17 cellular contexts compared by ENCODE assay signal in the genomic region with DNA sequence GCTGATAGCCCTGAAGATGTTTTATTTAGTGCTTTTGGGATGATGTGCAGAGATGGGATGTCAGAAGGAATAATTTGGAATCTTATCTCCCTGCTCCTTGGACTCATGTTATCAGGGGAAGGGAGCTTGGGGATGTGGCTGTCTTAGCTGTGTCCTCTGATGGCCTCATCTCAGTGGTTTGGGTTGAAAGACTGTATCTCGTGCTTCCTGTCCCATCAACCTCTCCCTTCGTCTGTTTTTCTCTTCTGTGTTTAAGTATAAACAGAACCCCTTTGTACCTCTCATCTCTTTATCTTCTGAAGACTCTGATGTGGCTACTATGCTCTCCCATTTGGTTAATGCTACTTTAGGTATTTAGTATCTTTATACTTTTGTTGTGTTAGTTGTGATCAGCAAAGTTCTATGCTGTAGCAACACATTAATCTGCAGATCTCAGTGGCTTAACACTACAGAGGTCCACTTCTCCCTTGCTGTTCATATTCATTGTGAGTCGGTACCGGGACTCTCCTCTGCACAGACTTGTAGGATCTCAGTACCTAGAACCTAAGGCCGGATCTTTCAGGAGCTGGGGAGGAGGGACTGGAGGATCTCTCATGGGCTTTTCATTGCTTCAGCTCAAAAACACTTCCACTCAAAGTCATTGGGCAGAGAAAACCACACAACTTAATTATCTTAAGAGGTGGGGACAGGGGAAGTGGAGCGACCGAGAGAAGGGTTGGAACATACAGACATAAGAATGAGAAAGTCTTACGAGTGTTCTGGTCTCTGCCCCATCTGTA. TPM values are rescaled to one million over a fixed set of nuclear protein-coding genes. Genes with fewer than 3 reads are reported as not detected.
A peak's percentile ranks its signal among the peaks of the same experiment; 100 is the strongest.
DNase-seq lines count a peak whose midpoint lies in the region; FAIRE-seq and TF ChIP-seq lines count a peak whose summit lies in the region.
"Had no signal": no experiment of that assay in that cellular context is flagged by ENCODE, and none has a peak within 500 bp of the region (broad histone marks: within the 10 kb centered on the region; RNA-seq: fewer than 3 reads in every experiment).

No MANE protein-coding gene starts in this region.

- H3K4me3 ChIP-seq in spleen = no peak overlapping the region
- no peak overlapping the region for H3K4me3 ChIP-seq in Peyer's patch
- H3K4me3 ChIP-seq in kidney (ENCODE audit: low read length in 2 of 2) = no peak overlapping the region
- H3K4me3 ChIP-seq: ascending aorta, dorsolateral prefrontal cortex, prostate gland, SJSA1 had no signal

- peak overlapping the region; percentile 85 for H3K4me3 Mint-ChIP-seq in T-helper 2 cell treated with Interferon-gamma antibody and Interleukin-4, amounts not matched to agents 5 μg/mL and 100 μg/mL, for 36 hours
- H3K4me3 Mint-ChIP-seq: B cell had no signal

- H3K27me3 Mint-ChIP-seq in T-helper 2 cell treated with Interferon-gamma antibody and Interleukin-4, amounts not matched to agents 5 μg/mL and 100 μg/mL, for 36 hours (ENCODE audit: low read depth) = no peaks in the 10 kb centered on the region
- H3K27me3 Mint-ChIP-seq: B cell had no signal

- WGBS in spleen, 5 donors = 59 to 67% (median 61%) methylated on average over 8 of the region's 8 CpGs

- H3K27ac ChIP-seq in spleen = peak overlapping the region in 4 of 8 donors; percentile 6 to 41 (median 39)
- peak overlapping the region in 1 of 4 donors; percentile 28 for H3K27ac ChIP-seq in Peyer's patch
- no peak overlapping the region for H3K27ac ChIP-seq in kidney (ENCODE audit: low read depth in 2 of 2, low read length in 2 of 2)
- H3K27ac ChIP-seq: ascending aorta, dorsolateral prefrontal cortex, prostate gland, SJSA1 had no signal

- H3K9ac ChIP-seq in kidney (ENCODE audit: low read length in 2 of 2) = no peak overlapping the region

- TF ChIP-seq POLR2A in spleen (IDR thresholded peaks at IDR 0.05) (no peak), Peyer's patch (IDR thresholded peaks at IDR 0.05) (no peak)

- H3K9me3 ChIP-seq in spleen (no peaks in the 10 kb centered on the region), Peyer's patch (no peaks in the 10 kb centered on the region), kidney (ENCODE audit: control insufficient read depth in 1 of 2, low read length in 2 of 2) (no peaks in the 10 kb centered on the region)
- H3K9me3 ChIP-seq: ascending aorta, prostate gland, SJSA1 had no signal

- H3K27me3 ChIP-seq in spleen (replicated peaks in 1 of 7) (no peaks in the 10 kb centered on the region), Peyer's patch (no peaks in the 10 kb centered on the region)
- H3K27me3 ChIP-seq: ascending aorta, dorsolateral prefrontal cortex, SJSA1 had no signal

- DNase-seq in stimulated activated CD4-positive, alpha-beta T cell treated with anti-CD3 and anti-CD28 coated beads, Interleukin-15, amount 100 ng/mL, for 24 hours = peak; percentile 28
- DNase-seq in stimulated activated CD4-positive, alpha-beta T cell treated with anti-CD3 and anti-CD28 coated beads, Interleukin-2, amount 100 ng/mL, for 24 hours = no peak
- peak; percentile 40 for DNase-seq in T-helper 2 cell treated with Interferon-gamma antibody and Interleukin-4, amounts not matched to agents 5 μg/mL and 100 μg/mL, for 36 hours (ENCODE audit: low spot score)
- DNase-seq in effector CD4-positive, alpha-beta T cell = peak; percentile 17
- DNase-seq in spleen (no peak), Peyer's patch (no peak), NCI-H345 (lab: John Stamatoyannopoulos, UW) (no peak), kidney (no peak)
- DNase-seq: dorsolateral prefrontal cortex; midbrain; NCI-H1930; stimulated activated CD4-positive, alpha-beta T cell treated with anti-CD3 and anti-CD28 coated beads, Interleukin-1b, Interleukin-23, amount 100 ng/mL, for 48 hours had no signal

- H3K36me3 Mint-ChIP-seq in T-helper 2 cell treated with Interferon-gamma antibody and Interleukin-4, amounts not matched to agents 5 μg/mL and 100 μg/mL, for 36 hours (ENCODE audit: low read depth) = peaks cover 53% of the 10 kb centered on the region

- intact Hi-C loops in spleen (cut with DNase I; ENCODE audit: low total_unique reads) (no loop called here), kidney (cut with DNase I) (no loop called here)

- TF ChIP-seq CTCF in spleen (IDR thresholded peaks at IDR 0.05 in 8 of 11, conservative IDR thresholded peaks at IDR 0.05 in 3 of 11) = no peak
- TF ChIP-seq CTCF in Peyer's patch (IDR thresholded peaks at IDR 0.05) = no peak
- no peak for TF ChIP-seq CTCF in kidney (IDR thresholded peaks at IDR 0.05; ENCODE audit: borderline replicate concordance, extremely low read depth, insufficient read depth)

- H3K4me1 Mint-ChIP-seq in T-helper 2 cell treated with Interferon-gamma antibody and Interleukin-4, amounts not matched to agents 5 μg/mL and 100 μg/mL, for 36 hours (ENCODE audit: low read depth) = peaks cover 63% of the 10 kb centered on the region
- H3K4me1 Mint-ChIP-seq: B cell had no signal

- H3K4me1 ChIP-seq in spleen (peaks cover 0 to 42% (median 7%) of the 10 kb centered on the region in 6 donors), Peyer's patch (no peaks in the 10 kb centered on the region), kidney (ENCODE audit: control insufficient read depth in 1 of 2, insufficient read depth in 1 of 2, low read depth in 1 of 2, low read length in 2 of 2) (no peaks in the 10 kb centered on the region)
- H3K4me1 ChIP-seq: ascending aorta, prostate gland, SJSA1 had no signal

- peak overlapping the region; percentile 97 for H3K27ac Mint-ChIP-seq in T-helper 2 cell treated with Interferon-gamma antibody and Interleukin-4, amounts not matched to agents 5 μg/mL and 100 μg/mL, for 36 hours
- H3K27ac Mint-ChIP-seq: B cell had no signal

- H3K36me3 ChIP-seq in spleen (no peaks in the 10 kb centered on the region), Peyer's patch (no peaks in the 10 kb centered on the region), kidney (ENCODE audit: control insufficient read depth in 1 of 2, insufficient read depth in 2 of 2, low read length in 2 of 2) (no peaks in the 10 kb centered on the region)
- H3K36me3 ChIP-seq: ascending aorta, prostate gland had no signal

- no peak for FAIRE-seq in kidney (lab: Jason Lieb, UNC)
- FAIRE-seq: GM12891 had no signal

- H3K9me3 Mint-ChIP-seq in T-helper 2 cell treated with Interferon-gamma antibody and Interleukin-4, amounts not matched to agents 5 μg/mL and 100 μg/mL, for 36 hours = no peaks in the 10 kb centered on the region

RNA-seq across cellular contexts. Expression of a gene that starts 28.8 kb away (rescaled TPM):
- 10 to 100 TPM; 18.4 to 59.7 (median 45.8) TPM for total RNA-seq in spleen
- 1 to 10 TPM; 1.7 to 3.2 (median 1.9) TPM for polyA plus RNA-seq in spleen
- total RNA-seq in Peyer's patch = 10 to 100 TPM; 32.2 to 47.0 (median 43.5) TPM
- 50.8 TPM for total RNA-seq in kidney
- 8.0 TPM for polyA plus RNA-seq in kidney (ENCODE audit: insufficient read depth, low read depth, low replicate concordance)

Comparison
In these comparisons a context has a peak if more than half of its experiments do, and no peak if none do; other contexts are left out.
1. DNase-seq: peak in stimulated activated CD4-positive, alpha-beta T cell treated with anti-CD3 and anti-CD28 coated beads, Interleukin-15, amount 100 ng/mL, for 24 hours (single experiment), T-helper 2 cell treated with Interferon-gamma antibody and Interleukin-4, amounts not matched to agents 5 μg/mL and 100 μg/mL, for 36 hours (single experiment) and effector CD4-positive, alpha-beta T cell (single experiment); none in stimulated activated CD4-positive, alpha-beta T cell treated with anti-CD3 and anti-CD28 coated beads, Interleukin-2, amount 100 ng/mL, for 24 hours (0 of 2), spleen (single experiment), Peyer's patch (0 of 3), NCI-H345 (single experiment) and kidney (single experiment).